Comparison of ENCODE assay signal across 28 cellular contexts in genomic region chr4:189096108-189096507, GRCh38.
"Had no signal": no experiment of that assay in that cellular context is flagged by ENCODE, and none has a peak within 500 bp of the region (broad histone marks: within the 10 kb centered on the region; RNA-seq: fewer than 3 reads in every experiment).

No MANE protein-coding gene starts in this region.

- H3K27ac ChIP-seq: colonic mucosa, epithelial cell of prostate, esophagus squamous epithelium, gastrocnemius medialis, heart right ventricle, left lung, lower lobe of right lung had no signal

- H3K27ac Mint-ChIP-seq: dendritic cell treated with granulocyte-macrophage colony-stimulating factor and Interleukin-4, amounts not matched to agents 40 ng/mL and 50 ng/mL, for 4 days; effector memory CD8-positive, alpha-beta T cell; endodermal cell; mesothelial cell of epicardium; naive B cell had no signal

- H3K4me3 Mint-ChIP-seq: dendritic cell treated with granulocyte-macrophage colony-stimulating factor and Interleukin-4, amounts not matched to agents 40 ng/mL and 50 ng/mL, for 4 days; effector memory CD8-positive, alpha-beta T cell; endodermal cell; mesothelial cell of epicardium; naive B cell had no signal

- H3K4me1 Mint-ChIP-seq: endodermal cell, naive B cell had no signal

- H3K36me3 ChIP-seq: colonic mucosa, esophagus squamous epithelium, gastrocnemius medialis, heart right ventricle, left lung, lower lobe of right lung had no signal

- FAIRE-seq: endometrium, islet of Langerhans, keratinocyte had no signal

- H3K9me3 ChIP-seq: colonic mucosa, esophagus squamous epithelium, gastrocnemius medialis, lower lobe of right lung had no signal

- H3K4me1 ChIP-seq: colonic mucosa, esophagus squamous epithelium, gastrocnemius medialis, heart right ventricle, left lung, lower lobe of right lung had no signal

- H3K9me3 Mint-ChIP-seq: mesothelial cell of epicardium had no signal

- DNase-seq: colonic mucosa; cortex of kidney; effector CD8-positive, alpha-beta T cell; effector memory CD8-positive, alpha-beta T cell; erythroblast; esophagus squamous epithelium; foreskin fibroblast; foreskin melanocyte; gastrocnemius medialis; glutamatergic neuron; head of caudate nucleus; heart right ventricle; hippocampal formation; left cardiac atrium; left ventricle myocardium superior; lower lobe of right lung; mesenchymal stem cell; mucosa of descending colon; naive B cell had no signal

- H3K27me3 ChIP-seq: colonic mucosa, esophagus squamous epithelium, gastrocnemius medialis, heart right ventricle, left lung had no signal

- H3K4me3 ChIP-seq: colonic mucosa, esophagus squamous epithelium, gastrocnemius medialis, heart right ventricle, left lung, lower lobe of right lung, mucosa of descending colon had no signal

- H3K27me3 Mint-ChIP-seq: dendritic cell treated with granulocyte-macrophage colony-stimulating factor and Interleukin-4, amounts not matched to agents 40 ng/mL and 50 ng/mL, for 4 days; effector memory CD8-positive, alpha-beta T cell; naive B cell had no signal

- ATAC-seq: effector memory CD8-positive, alpha-beta T cell; esophagus mucosa; gastrocnemius medialis; heart right ventricle; left cardiac atrium; left lung; left ventricle myocardium superior; mucosa of descending colon had no signal

- H3K36me3 Mint-ChIP-seq: mesothelial cell of epicardium, naive B cell had no signal
